ENCODE assay signal across 28 cellular contexts in the genomic region with DNA sequence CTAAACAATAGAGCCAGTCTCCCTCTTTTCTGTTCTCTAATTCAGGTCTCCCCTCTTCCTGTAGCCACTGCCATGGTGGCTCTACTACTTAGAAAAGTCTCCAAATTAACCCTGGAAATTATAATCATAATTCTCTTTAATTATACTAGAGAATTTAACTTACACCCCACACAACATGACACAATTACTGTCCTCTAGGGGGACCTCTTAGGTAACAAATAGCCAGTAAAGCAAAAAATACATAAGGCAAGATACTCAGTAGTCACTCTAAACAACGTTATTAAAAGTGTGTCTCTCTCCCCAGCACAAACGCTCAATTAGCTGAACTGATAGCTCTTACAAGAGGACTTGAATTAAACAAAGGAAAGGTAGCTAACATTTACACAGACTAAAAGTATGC.
"Had no signal": no experiment of that assay in that cellular context is flagged by ENCODE, and none has a peak within 500 bp of the region (broad histone marks: within the 10 kb centered on the region; RNA-seq: fewer than 3 reads in every experiment).

No MANE protein-coding gene starts in this region.

- H3K36me3 ChIP-seq: ascending aorta, cardiac muscle cell, colonic mucosa, left ventricle myocardium inferior, spleen, transverse colon, uterus, WERI-Rb-1 had no signal

- FAIRE-seq: frontal cortex, islet of Langerhans, TTC549 had no signal

- H3K27me3 ChIP-seq: ascending aorta, cardiac muscle cell, colonic mucosa, dorsolateral prefrontal cortex, spleen, testis, transverse colon, uterus had no signal

- DNase-seq: activated CD4-positive, alpha-beta T cell treated with anti-CD3 and anti-CD28 coated beads for 48 hours; activated CD4-positive, alpha-beta T cell treated with anti-CD3 and anti-CD28 coated beads, Interleukin-2, amount 50 U/mL, for 48 hours; activated CD8-positive, alpha-beta memory T cell treated with anti-CD3 and anti-CD28 coated beads for 24 hours; activated effector memory CD4-positive, alpha-beta T cell treated with anti-CD3 and anti-CD28 coated beads, Interleukin-2, amount 50 U/mL, for 16 hours; activated naive CD4-positive, alpha-beta T cell treated with anti-CD3 and anti-CD28 coated beads for 36 hours; activated naive CD8-positive, alpha-beta T cell treated with anti-CD3 and anti-CD28 coated beads for 36 hours; cerebellar nuclear complex; colonic mucosa; dorsolateral prefrontal cortex; effector memory CD4-positive, alpha-beta T cell; glutamatergic neuron; left ventricle myocardium inferior; mesendoderm; right cardiac atrium; spleen; stimulated activated naive CD8-positive, alpha-beta T cell treated with anti-CD3 and anti-CD28 coated beads, Interleukin-15, Interleukin-2, amounts not matched to agents 100 U/mL and 50 U/mL, for 24 hours; testis; transverse colon; uterus; WERI-Rb-1 had no signal

- H3K27ac ChIP-seq: ascending aorta, cardiac muscle cell, colonic mucosa, dorsolateral prefrontal cortex, left ventricle myocardium inferior, spleen, testis, transverse colon, uterus, WERI-Rb-1 had no signal

- H3K4me1 ChIP-seq: colonic mucosa, left ventricle myocardium inferior, testis, transverse colon, uterus had no signal

- H3K4me3 ChIP-seq: ascending aorta, cardiac muscle cell, colonic mucosa, dorsolateral prefrontal cortex, left ventricle myocardium inferior, lung, spleen, testis, transverse colon, uterus had no signal

- ATAC-seq: activated CD4-positive, CD25-positive, alpha-beta regulatory T cell treated with anti-CD3 and anti-CD28 coated beads, Interleukin-2, amount 50 U/mL, for 24 hours; natural killer cell treated with Interleukin-12 subunit alpha and Interleukin-12 subunit beta and Interleukin-15 and Interleukin-18, amount 100 ng/mL, for 72 hours; right cardiac atrium; stimulated activated naive CD8-positive, alpha-beta T cell treated with anti-CD3 and anti-CD28 coated beads, Interleukin-15, Interleukin-2, amounts not matched to agents 100 U/mL and 50 U/mL, for 24 hours had no signal

- H3K9me3 ChIP-seq: colonic mucosa, testis had no signal
